In the genomic region with DNA sequence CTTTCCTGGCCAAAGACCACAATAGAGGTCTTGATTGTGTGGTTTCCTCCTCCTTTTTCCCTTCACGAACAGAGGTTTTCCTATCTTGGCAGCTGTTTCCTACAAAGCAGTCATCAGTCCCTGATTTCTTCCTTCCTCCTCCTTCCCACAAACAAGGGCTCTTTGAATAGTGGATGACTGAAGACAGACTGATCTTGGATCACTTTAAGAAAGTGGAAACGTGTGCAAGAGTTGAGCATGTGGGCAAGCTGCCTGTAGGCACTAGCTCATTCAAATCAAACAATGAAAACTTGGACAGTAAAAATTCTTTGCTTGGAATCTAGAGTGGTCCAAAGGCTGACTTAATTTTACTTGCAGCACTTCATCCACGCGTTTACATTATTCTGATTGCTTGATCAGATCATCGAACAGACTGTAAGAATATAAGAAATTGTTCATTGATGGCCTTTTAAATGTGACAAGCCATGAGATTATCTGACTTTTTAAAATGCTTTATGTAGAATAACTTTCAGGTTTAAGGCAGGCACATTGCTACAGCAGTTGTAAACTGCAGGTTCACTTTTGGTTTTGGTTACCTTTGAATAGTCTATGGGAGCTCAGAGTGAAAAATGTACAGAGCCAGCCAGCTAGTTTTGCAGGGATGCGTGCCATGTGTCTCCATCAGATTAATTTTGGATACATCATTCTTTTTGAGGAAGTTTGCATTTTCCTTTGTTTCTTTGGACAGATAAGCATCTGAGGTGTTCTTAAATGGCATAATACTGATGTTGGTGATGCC, we compare ENCODE assay signal across 15 cellular contexts. TPM values are rescaled to one million over a fixed set of nuclear protein-coding genes. Genes with fewer than 3 reads are reported as not detected.
A peak's percentile ranks its signal among the peaks of the same experiment; 100 is the strongest.
DNase-seq lines count a peak whose midpoint lies in the region; ATAC-seq and TF ChIP-seq lines count a peak whose summit lies in the region.
"Had no signal": no experiment of that assay in that cellular context is flagged by ENCODE, and none has a peak within 500 bp of the region (broad histone marks: within the 10 kb centered on the region; RNA-seq: fewer than 3 reads in every experiment).

No MANE protein-coding gene starts in this region.

- POLR2A ChIA-PET in MCF 10A (lab: Yijun Ruan, JAX), result interaction anchor here (0.9 to 1.5 kb wide), 2 partner anchors 32 to 35 kb away, joined by 4 read pairs; no protein-coding TSS in a partner anchor

- TF ChIP-seq CTCF in mammary epithelial cell (conservative IDR thresholded peaks at IDR 0.05 in 1 of 2, IDR thresholded peaks at IDR 0.05 in 1 of 2; ENCODE audit: extremely low read depth in 1 of 2, insufficient read depth in 1 of 2, low read depth in 1 of 2, low read length in 2 of 2), result no peak
- TF ChIP-seq CTCF in MCF 10A (IDR thresholded peaks at IDR 0.05; ENCODE audit: unreplicated experiment), result no peak
- no peak for TF ChIP-seq CTCF in GM13976 (IDR thresholded peaks at IDR 0.05; ENCODE audit: borderline replicate concordance, control extremely low read depth, extremely low read depth, insufficient read depth, missing control alignments)

- H3K27ac ChIP-seq in mammary epithelial cell (ENCODE audit: insufficient read depth, low read depth, low read length), result no peak overlapping the region
- H3K27ac ChIP-seq in aorta (ENCODE audit: low read depth in 1 of 2, low read length in 2 of 2), result peak overlapping the region in 1 of 2 donors; percentile 36
- H3K27ac ChIP-seq: VCaP had no signal

- peak overlapping the region; percentile 65 for H2AFZ ChIP-seq in mammary epithelial cell (ENCODE audit: low read depth, low read length)

- peaks cover 5% of the 10 kb centered on the region for H3K4me1 Mint-ChIP-seq in MCF 10A (ENCODE audit: insufficient read depth, unreplicated experiment)

- WGBS in mammary epithelial cell (ENCODE audit: low coverage, missing lambda C conversion rate), result 16% methylated on average over 6 of the region's 6 CpGs
- 7% methylated on average over 6 of the region's 6 CpGs for WGBS in aorta, 2 donors

- peaks cover 12% of the 10 kb centered on the region for H3K79me2 ChIP-seq in mammary epithelial cell (ENCODE audit: insufficient read depth, low read length)

- dilution Hi-C loops in mammary epithelial cell (cut with HindIII; ENCODE audit: low sequenced_read_pairs), result no loop called here

- H3K36me3 ChIP-seq in mammary epithelial cell (ENCODE audit: insufficient read depth, low read length) (no peaks in the 10 kb centered on the region), aorta (ENCODE audit: control insufficient read depth in 1 of 2, insufficient read depth in 2 of 2, low read length in 1 of 2) (no peaks in the 10 kb centered on the region)

- H3K9me3 Mint-ChIP-seq in MCF 10A (ENCODE audit: unreplicated experiment), result no peaks in the 10 kb centered on the region

- intact Hi-C loops in mammary epithelial cell (cut with micrococcal nuclease), result no loop called here
- intact Hi-C loops in MCF 10A (cut with micrococcal nuclease), result no loop called here
- intact Hi-C loops in aorta (cut with DNase I), result no loop called here

- CTCF ChIA-PET in mammary epithelial cell (lab: Charles Lee; ENCODE audit: low non-redundant PET) (interaction anchor here (0.6 kb wide), 1 partner anchor 1163 kb away, joined by 3 read pairs; no protein-coding TSS in a partner anchor), MCF 10A (lab: Yijun Ruan, JAX) (interaction anchor here (0.6 kb wide), 1 partner anchor 164 kb away, joined by 4 read pairs; no protein-coding TSS in a partner anchor)

- H3K4me3 Mint-ChIP-seq in MCF 10A (ENCODE audit: unreplicated experiment), result no peak overlapping the region
- H3K4me3 Mint-ChIP-seq: activated T-cell treated with anti-CD3 and anti-CD28 coated beads, Interleukin-2, amount 50 U/mL, for 72 hours had no signal

- peak; percentile 70 for ATAC-seq in left lobe of liver
- ATAC-seq in aorta (ENCODE audit: low FRiP score), result peak; percentile 52
- ATAC-seq in HG02642 (IDR thresholded peaks at IDR 0.05; ENCODE audit: poor library complexity, unreplicated experiment), result no peak
- ATAC-seq: activated T-cell treated with anti-CD3 and anti-CD28 coated beads, Interleukin-2, amount 50 U/mL, for 72 hours; K562 had no signal

- H3K9me3 ChIP-seq in mammary epithelial cell (replicated peaks; ENCODE audit: insufficient read depth, low read length), result no peaks in the 10 kb centered on the region
- H3K9me3 ChIP-seq in aorta (ENCODE audit: control insufficient read depth, low read length), result no peaks in the 10 kb centered on the region

- H3K4me1 ChIP-seq in mammary epithelial cell (ENCODE audit: insufficient read depth, low read length) (peaks cover 12% of the 10 kb centered on the region), aorta (ENCODE audit: control insufficient read depth in 1 of 2, insufficient read depth in 2 of 2, low read length in 2 of 2) (peaks cover 1 to 4% of the 10 kb centered on the region in 2 donors)

- H3K4me3 ChIP-seq in mammary epithelial cell (replicated peaks in 1 of 3; ENCODE audit: insufficient read depth in 1 of 3, low read depth in 2 of 3, low read length in 3 of 3), result no peak overlapping the region
- no peak overlapping the region for H3K4me3 ChIP-seq in aorta (ENCODE audit: low read length in 2 of 2)
- H3K4me3 ChIP-seq: K562 had no signal

- no peaks in the 10 kb centered on the region for H3K27me3 ChIP-seq in mammary epithelial cell (ENCODE audit: insufficient read depth, low read length)
- no peaks in the 10 kb centered on the region for H3K27me3 ChIP-seq in aorta (ENCODE audit: control insufficient read depth in 1 of 2, insufficient read depth in 2 of 2, low read length in 1 of 2)

- no peak overlapping the region for H3K9ac ChIP-seq in mammary epithelial cell (ENCODE audit: insufficient read depth, low read length)

- in situ Hi-C loops in mammary epithelial cell (cut with MboI; ENCODE audit: low sequenced_read_pairs in 2 of 2) (no loop called here), GM13976 (cut with MboI; ENCODE audit: low sequenced_read_pairs, unreplicated experiment) (no loop called here)

- H3K36me3 Mint-ChIP-seq in MCF 10A (ENCODE audit: insufficient read depth, unreplicated experiment), result no peaks in the 10 kb centered on the region

- DNase-seq in mammary epithelial cell (peak; percentile 46), MCF 10A (ENCODE audit: unreplicated experiment) (no peak), dermis blood vessel endothelial cell (peak; percentile 96), left lobe of liver (ENCODE audit: low spot score) (no peak), aorta (no peak), GM13976 (ENCODE audit: low spot score) (no peak)
- DNase-seq in stimulated activated CD8-positive, alpha-beta memory T cell treated with anti-CD3 and anti-CD28 coated beads, Interleukin-4, amount 100 ng/mL, for 48 hours, result no peak
- DNase-seq: 8988T; activated T-cell treated with anti-CD3 and anti-CD28 coated beads, Interleukin-2, amount 50 U/mL, for 72 hours; caudate nucleus; RPMI8226; stimulated activated CD4-positive, alpha-beta T cell treated with anti-CD3 and anti-CD28 coated beads, Interleukin-4, amount 100 ng/mL, for 1 hour had no signal

- no peaks in the 10 kb centered on the region for H4K20me1 ChIP-seq in mammary epithelial cell (ENCODE audit: insufficient read depth, low read length)

- no peaks in the 10 kb centered on the region for H3K27me3 Mint-ChIP-seq in MCF 10A (ENCODE audit: insufficient read depth, unreplicated experiment)

- H3K27ac Mint-ChIP-seq in MCF 10A (ENCODE audit: low read depth, unreplicated experiment), result no peak overlapping the region
- H3K27ac Mint-ChIP-seq: activated T-cell treated with anti-CD3 and anti-CD28 coated beads, Interleukin-2, amount 50 U/mL, for 72 hours had no signal

- peak overlapping the region; percentile 47 for H3K4me2 ChIP-seq in mammary epithelial cell (ENCODE audit: insufficient read depth, low read depth, low read length)

- BruUV-seq in mammary epithelial cell (replicated peaks; lab: Mats Ljungman, UMichigan), result no TSS peak
- BruUV-seq in MCF 10A (replicated peaks; lab: Mats Ljungman, UMichigan), result no TSS peak

RNA-seq across cellular contexts. Expression of a gene that starts 34.4 kb away (rescaled TPM):
- total RNA-seq in mammary epithelial cell (100 to 1,000 TPM in 1 of 2 donors, 10 to 100 TPM in 1; 43.7 to 105 TPM), MCF 10A (2022) (3.0 and 3.4 TPM in 2 replicates), dermis blood vessel endothelial cell (107 and 117 TPM in 2 replicates), left lobe of liver (36.5 TPM), aorta (10 to 100 TPM; 53.4 to 62.7 TPM)
- polyA plus RNA-seq in mammary epithelial cell (27.1 TPM), aorta (10 to 100 TPM in 1 of 2 donors, 1 to 10 TPM in 1; 5.6 to 20.6 TPM)
- 84.1 TPM for polyA minus RNA-seq in mammary epithelial cell
- total RNA-seq: activated T-cell treated with anti-CD3 and anti-CD28 coated beads, Interleukin-2, amount 50 U/mL, for 72 hours had no signal

Comparison
In these comparisons a context has a peak if more than half of its experiments do, and no peak if none do; other contexts are left out.
1. DNase-seq: peak in mammary epithelial cell (single experiment) and dermis blood vessel endothelial cell (single experiment); none in MCF 10A (single experiment), left lobe of liver (single experiment), aorta (0 of 2), GM13976 (single experiment) and stimulated activated CD8-positive, alpha-beta memory T cell treated with anti-CD3 and anti-CD28 coated beads, Interleukin-4, amount 100 ng/mL, for 48 hours (single experiment).